Comparison of ENCODE assay signal across 16 cellular contexts in the genomic region with DNA sequence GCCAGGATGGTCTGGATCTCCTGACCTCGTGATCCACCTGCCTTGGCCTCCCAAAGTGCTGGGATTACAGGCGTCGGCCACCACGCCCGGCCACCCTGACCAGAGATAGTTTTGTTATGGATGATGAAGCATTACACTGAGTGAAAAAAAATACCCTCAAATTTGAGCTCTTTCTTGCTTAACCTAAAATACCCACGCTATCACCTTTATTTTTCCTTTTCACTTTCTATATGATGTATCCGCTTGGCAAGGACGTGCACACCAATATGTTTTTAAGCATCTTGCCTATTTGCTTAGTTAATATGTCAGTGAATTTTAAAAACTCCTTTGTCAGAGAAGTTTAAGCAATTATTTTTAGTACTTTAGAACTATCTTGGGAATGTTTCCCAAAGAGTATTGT.
"Had no signal": no experiment of that assay in that cellular context is flagged by ENCODE, and none has a peak within 500 bp of the region (broad histone marks: within the 10 kb centered on the region; RNA-seq: fewer than 3 reads in every experiment).

No MANE protein-coding gene starts in this region.

- H3K27me3 Mint-ChIP-seq: activated B cell treated with CpG ODN at 0.5 μM for 24 hours; activated naive CD4-positive, alpha-beta T cell treated with anti-CD3 and anti-CD28 coated beads, Interleukin-2, amount 50 U/mL, for 24 hours; brain; stimulated activated naive CD8-positive, alpha-beta T cell treated with anti-CD3 and anti-CD28 coated beads, Interleukin-15, amount 100 ng/mL, for 72 hours had no signal

- DNase-seq: activated B cell treated with CpG ODN at 0.5 μM for 24 hours; activated CD4-positive, alpha-beta T cell treated with anti-CD3 and anti-CD28 coated beads, Interleukin-2, amount 50 U/mL, for 1 hour; activated effector memory CD4-positive, alpha-beta T cell treated with Interleukin-2 at 50 U/mL for 16 hours; activated T-cell treated with anti-CD3 and anti-CD28 coated beads, Interleukin-2, amount 50 U/mL, for 1 hour; amniotic stem cell; endodermal cell; erythroblast; hippocampal formation; pancreas; stimulated activated CD4-positive, alpha-beta T cell treated with anti-CD3 and anti-CD28 coated beads, Interleukin-4, amount 100 ng/mL, for 1 hour; stimulated activated CD8-positive, alpha-beta memory T cell treated with anti-CD3 and anti-CD28 coated beads, Interleukin-4, amount 100 ng/mL, for 48 hours; stimulated activated naive CD8-positive, alpha-beta T cell treated with anti-CD3 and anti-CD28 coated beads, Interleukin-15, amount 100 ng/mL, for 72 hours had no signal

- H3K27ac Mint-ChIP-seq: activated B cell treated with CpG ODN at 0.5 μM for 24 hours; activated naive CD4-positive, alpha-beta T cell treated with anti-CD3 and anti-CD28 coated beads, Interleukin-2, amount 50 U/mL, for 24 hours; brain; endodermal cell; mesothelial cell of epicardium; stimulated activated naive CD8-positive, alpha-beta T cell treated with anti-CD3 and anti-CD28 coated beads, Interleukin-15, amount 100 ng/mL, for 72 hours had no signal

- ATAC-seq: pancreas; stimulated activated naive CD8-positive, alpha-beta T cell treated with anti-CD3 and anti-CD28 coated beads, Interleukin-15, amount 100 ng/mL, for 72 hours had no signal

- H3K4me3 Mint-ChIP-seq: activated B cell treated with CpG ODN at 0.5 μM for 24 hours; activated naive CD4-positive, alpha-beta T cell treated with anti-CD3 and anti-CD28 coated beads, Interleukin-2, amount 50 U/mL, for 24 hours; brain; endodermal cell; mesothelial cell of epicardium; neural crest cell; stimulated activated naive CD8-positive, alpha-beta T cell treated with anti-CD3 and anti-CD28 coated beads, Interleukin-15, amount 100 ng/mL, for 72 hours had no signal

- H3K4me1 Mint-ChIP-seq: activated B cell treated with CpG ODN at 0.5 μM for 24 hours; activated naive CD4-positive, alpha-beta T cell treated with anti-CD3 and anti-CD28 coated beads, Interleukin-2, amount 50 U/mL, for 24 hours; brain; endodermal cell; mesothelial cell of epicardium; neural crest cell; stimulated activated naive CD8-positive, alpha-beta T cell treated with anti-CD3 and anti-CD28 coated beads, Interleukin-15, amount 100 ng/mL, for 72 hours had no signal
